ENCODE assay signal across 1 cellular context in genomic region chr6:13617066-13617465, GRCh38.
TF ChIP-seq lines count a peak whose summit lies in the region.

No MANE protein-coding gene starts in this region.

TF ChIP-seq in HCT116, 20 proteins besides CTCF, POLR2A, EP300 and RAD21 (continued from another document):
- no peak for TF ChIP-seq ZBTB33 (IDR thresholded peaks at IDR 0.05; ENCODE audit: extremely low read depth, insufficient replicate concordance, low read length)
